In the genomic region with DNA sequence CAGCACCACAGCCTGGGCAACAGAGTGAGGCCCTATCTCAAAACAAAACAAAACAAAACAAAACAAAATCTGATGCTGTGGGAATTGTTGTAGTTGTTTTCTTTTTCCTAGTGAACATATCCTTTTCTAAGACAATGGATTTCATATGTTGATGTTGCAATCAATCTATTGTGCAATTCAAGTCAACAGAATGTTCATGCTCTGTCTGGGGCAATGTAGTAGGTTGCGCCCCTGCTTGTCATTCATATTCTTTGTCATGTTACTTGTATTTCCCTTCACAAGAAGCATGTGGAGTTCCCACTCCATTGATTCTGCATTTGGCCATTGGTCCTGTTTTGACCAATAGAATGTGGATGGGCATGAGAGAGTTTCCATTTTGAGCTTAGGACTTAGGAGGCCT, we compare ENCODE assay signal across 20 cellular contexts.
DNase-seq lines count a peak whose midpoint lies in the region; FAIRE-seq and TF ChIP-seq lines count a peak whose summit lies in the region.
"Had no signal": no experiment of that assay in that cellular context is flagged by ENCODE, and none has a peak within 500 bp of the region (broad histone marks: within the 10 kb centered on the region; RNA-seq: fewer than 3 reads in every experiment).

No MANE protein-coding gene starts in this region.

- H3K27me3 ChIP-seq in CD8-positive, alpha-beta memory T cell (ENCODE audit: insufficient read depth, low read length, poor library complexity, severe bottlenecking) = no peaks in the 10 kb centered on the region
- H3K27me3 ChIP-seq: neutrophil, right atrium auricular region had no signal

- peaks cover 0 to 4% (median 0%) of the 10 kb centered on the region in 3 donors for H3K36me3 Mint-ChIP-seq in CD8-positive, alpha-beta memory T cell

- H3K9me3 ChIP-seq in CD8-positive, alpha-beta memory T cell (ENCODE audit: low read length) = no peaks in the 10 kb centered on the region
- H3K9me3 ChIP-seq: mucosa of descending colon, neutrophil, right atrium auricular region had no signal

- DNase-seq in AG10803 (ENCODE audit: low read depth) (peak; percentile 80), LHCN-M2 (ENCODE audit: low read depth) (peak; percentile 67), cardiac fibroblast (ENCODE audit: low read depth in 2 of 2) (peak; percentile 74 to 91), iris pigment epithelial cell (ENCODE audit: low read depth) (peak; percentile 57), NCI-H82 treated with DMSO at 0.1 percent for 48 hours (lab: John Stamatoyannopoulos, UW; ENCODE audit: unreplicated experiment) (no peak), frontal cortex (ENCODE audit: low spot score in 2 of 2) (no peak)
- DNase-seq in CD8-positive, alpha-beta memory T cell = no peak
- no peak for DNase-seq in central memory CD4-positive, alpha-beta T cell
- DNase-seq: AML-193; cerebellar nuclear complex; effector memory CD8-positive, alpha-beta T cell; H9; mucosa of descending colon; NCI-H1105 treated with DMSO at 0.1 percent for 48 hours; NCI-H524 treated with DMSO at 0.1 percent for 48 hours; T1000 had no signal

- no peaks in the 10 kb centered on the region for H3K4me1 ChIP-seq in CD8-positive, alpha-beta memory T cell (ENCODE audit: insufficient read depth, low read length)
- H3K4me1 ChIP-seq: right atrium auricular region had no signal

- CTCF ChIA-PET in CD8-positive, alpha-beta memory T cell (lab: Charles Lee) = no interaction called here

- no peak for TF ChIP-seq CTCF in AG10803 (conservative IDR thresholded peaks at IDR 0.05; ENCODE audit: low read length)
- no peak for TF ChIP-seq CTCF in cardiac fibroblast (IDR thresholded peaks at IDR 0.05; ENCODE audit: low read depth, low read length)

- no peak overlapping the region for H3K27ac ChIP-seq in CD8-positive, alpha-beta memory T cell (ENCODE audit: low read depth, low read length)
- H3K27ac ChIP-seq: neutrophil, right atrium auricular region, SK-N-MC had no signal

- peaks cover 0 to 2% (median 0%) of the 10 kb centered on the region in 5 donors for H3K9me3 Mint-ChIP-seq in CD8-positive, alpha-beta memory T cell
- H3K9me3 Mint-ChIP-seq: effector memory CD8-positive, alpha-beta T cell; H9; stimulated activated naive CD8-positive, alpha-beta T cell treated with anti-CD3 and anti-CD28 coated beads, Interleukin-15, Interleukin-2, amounts not matched to agents 100 ng/mL and 50 ng/mL, for 24 hours had no signal

- H3K36me3 ChIP-seq in CD8-positive, alpha-beta memory T cell (ENCODE audit: insufficient read depth, low read length) = no peaks in the 10 kb centered on the region
- H3K36me3 ChIP-seq: neutrophil, right atrium auricular region had no signal

- H3K4me3 ChIP-seq in AG10803 (ENCODE audit: low read length) = no peak overlapping the region
- no peak overlapping the region for H3K4me3 ChIP-seq in cardiac fibroblast (replicated peaks in 1 of 2; ENCODE audit: low read depth in 2 of 2, low read length in 2 of 2)
- no peak overlapping the region for H3K4me3 ChIP-seq in CD8-positive, alpha-beta memory T cell (ENCODE audit: low read length)
- H3K4me3 ChIP-seq: mucosa of descending colon, right atrium auricular region, SK-N-MC had no signal

- POLR2A ChIA-PET in CD8-positive, alpha-beta memory T cell (lab: Charles Lee) = no interaction called here

- peaks cover 0 to 4% of the 10 kb centered on the region in 2 donors for H3K27me3 Mint-ChIP-seq in CD8-positive, alpha-beta memory T cell
- H3K27me3 Mint-ChIP-seq: effector memory CD8-positive, alpha-beta T cell; stimulated activated naive CD8-positive, alpha-beta T cell treated with anti-CD3 and anti-CD28 coated beads, Interleukin-15, Interleukin-2, amounts not matched to agents 100 ng/mL and 50 ng/mL, for 24 hours had no signal

- no peak overlapping the region for H3K27ac Mint-ChIP-seq in CD8-positive, alpha-beta memory T cell
- H3K27ac Mint-ChIP-seq: effector memory CD8-positive, alpha-beta T cell; H9; stimulated activated naive CD8-positive, alpha-beta T cell treated with anti-CD3 and anti-CD28 coated beads, Interleukin-15, Interleukin-2, amounts not matched to agents 100 ng/mL and 50 ng/mL, for 24 hours had no signal

- no peak overlapping the region for H3K4me3 Mint-ChIP-seq in CD8-positive, alpha-beta memory T cell
- H3K4me3 Mint-ChIP-seq: effector memory CD8-positive, alpha-beta T cell; H9; stimulated activated naive CD8-positive, alpha-beta T cell treated with anti-CD3 and anti-CD28 coated beads, Interleukin-15, Interleukin-2, amounts not matched to agents 100 ng/mL and 50 ng/mL, for 24 hours had no signal

- peaks cover 7 to 15% (median 8%) of the 10 kb centered on the region in 3 donors for H3K4me1 Mint-ChIP-seq in CD8-positive, alpha-beta memory T cell
- H3K4me1 Mint-ChIP-seq: H9 had no signal

- no peak for FAIRE-seq in frontal cortex (lab: Jason Lieb, UNC)

Comparison
In these comparisons a context has a peak if more than half of its experiments do, and no peak if none do; other contexts are left out.
1. DNase-seq: peak in AG10803 (single experiment), LHCN-M2 (single experiment), cardiac fibroblast (2 of 2) and iris pigment epithelial cell (single experiment); none in CD8-positive, alpha-beta memory T cell (0 of 5), central memory CD4-positive, alpha-beta T cell (single experiment), NCI-H82 treated with DMSO at 0.1 percent for 48 hours (single experiment) and frontal cortex (0 of 2).